ENCODE assay signal across 1 cellular context in the genomic region with DNA sequence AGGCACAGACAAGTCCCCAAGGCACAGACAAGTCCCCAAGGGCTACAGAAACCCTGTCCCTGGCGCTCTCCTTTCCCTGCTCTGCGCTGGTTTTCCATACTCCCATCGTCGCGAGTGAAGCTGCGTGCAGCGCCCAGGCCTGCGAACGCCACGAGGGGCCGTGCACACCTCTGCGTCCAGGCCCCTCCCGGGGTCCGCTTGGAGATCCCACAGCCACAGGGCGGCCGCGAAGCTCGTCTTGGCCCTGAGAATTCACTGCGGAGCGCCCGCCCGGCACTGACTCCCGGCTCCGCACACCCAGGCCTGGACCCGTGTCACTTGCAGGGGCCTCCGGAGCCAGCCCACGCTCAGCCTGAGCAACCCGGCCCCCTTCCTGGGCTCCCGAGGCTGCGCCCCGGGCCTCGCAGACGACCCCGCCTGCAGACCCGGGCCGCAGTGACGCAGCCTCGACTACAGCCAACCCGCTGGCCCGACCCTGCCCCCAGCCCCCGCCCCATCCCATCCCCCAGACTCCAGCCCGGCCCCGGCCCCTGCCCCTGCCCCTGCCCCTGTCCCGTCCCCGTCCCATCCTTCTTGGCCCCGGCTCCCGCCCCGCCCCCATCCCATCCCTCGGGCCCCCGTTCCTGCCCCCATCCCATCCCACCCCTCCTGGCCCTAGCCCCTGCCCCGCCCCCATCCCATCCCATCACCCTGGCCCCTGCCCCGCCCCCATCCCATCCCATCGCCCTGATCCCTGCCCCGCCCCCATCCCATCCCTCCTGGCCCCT.
TF ChIP-seq lines count a peak whose summit lies in the region.

No MANE protein-coding gene starts in this region.

TF ChIP-seq in endothelial cell of umbilical vein, 7 proteins besides CTCF, POLR2A, EP300 and RAD21:
- no peak for TF ChIP-seq MYC (IDR thresholded peaks at IDR 0.05; ENCODE audit: low read depth, low read length)
- TF ChIP-seq JUN (IDR thresholded peaks at IDR 0.05; ENCODE audit: borderline replicate concordance, insufficient read depth, insufficient read length, low read depth), result no peak
- no peak for TF ChIP-seq POLR2AphosphoS5 (IDR thresholded peaks at IDR 0.05; ENCODE audit: insufficient read depth, low read depth, low read length)
- no peak for TF ChIP-seq FOS (IDR thresholded peaks at IDR 0.05; ENCODE audit: borderline replicate concordance, insufficient read depth, low read length)
- TF ChIP-seq, protein P1, sequence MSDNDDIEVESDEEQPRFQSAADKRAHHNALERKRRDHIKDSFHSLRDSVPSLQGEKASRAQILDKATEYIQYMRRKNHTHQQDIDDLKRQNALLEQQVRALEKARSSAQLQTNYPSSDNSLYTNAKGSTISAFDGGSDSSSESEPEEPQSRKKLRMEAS (IDR thresholded peaks at IDR 0.05; ENCODE audit: insufficient read depth, insufficient read length), result no peak
- no peak for TF ChIP-seq GATA2 (IDR thresholded peaks at IDR 0.05; ENCODE audit: insufficient read depth, insufficient read length, low read depth, low read length)
- no peak for TF ChIP-seq EZH2 (IDR thresholded peaks at IDR 0.05; ENCODE audit: borderline replicate concordance, low read depth, low read length, severe bottlenecking)
